ENCODE assay signal across 1 cellular context in the genomic region with DNA sequence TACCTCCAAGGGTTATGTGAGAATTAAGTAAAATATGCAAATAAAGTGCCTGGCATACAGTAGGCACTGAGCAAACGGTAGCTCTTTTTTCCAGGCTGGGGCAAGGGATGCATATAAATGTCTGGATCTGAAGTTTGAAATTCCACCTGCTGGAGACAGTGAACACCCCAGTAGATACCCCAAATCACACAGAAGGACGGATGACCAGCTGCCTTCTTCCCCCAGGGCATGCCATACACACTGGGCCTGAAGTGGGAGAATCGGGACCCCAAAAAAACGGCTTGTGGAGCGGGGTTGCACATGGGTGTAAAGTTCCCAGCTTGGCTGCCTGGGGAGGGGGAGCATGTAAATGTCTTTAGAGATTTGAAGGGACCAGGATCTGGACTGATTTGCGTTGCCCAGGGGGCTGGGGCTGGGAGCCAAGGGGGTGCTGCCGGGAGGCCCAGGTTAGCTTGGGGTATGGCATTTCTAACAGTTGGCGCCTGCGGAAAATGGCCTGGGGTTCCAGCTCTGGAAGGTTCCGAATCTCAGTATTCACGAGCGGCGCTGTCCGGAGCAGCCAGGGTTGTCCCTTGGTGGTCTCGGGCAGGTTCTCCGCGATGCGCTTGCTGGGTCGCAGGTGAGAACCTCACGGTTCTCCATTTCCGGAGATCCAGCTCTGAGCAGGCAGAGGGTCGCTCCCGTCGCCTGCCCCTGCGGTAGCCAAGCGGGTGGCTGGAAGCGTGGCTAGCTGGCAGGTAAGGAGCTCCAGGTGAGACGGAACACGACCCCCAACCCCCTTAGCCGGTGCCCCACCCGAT.
A peak's percentile ranks its signal among the peaks of the same experiment; 100 is the strongest.
TF ChIP-seq lines count a peak whose summit lies in the region.

No MANE protein-coding gene starts in this region.

TF ChIP-seq in GM23338, 12 proteins besides CTCF, POLR2A, EP300 and RAD21:
- TF ChIP-seq, protein P1, sequence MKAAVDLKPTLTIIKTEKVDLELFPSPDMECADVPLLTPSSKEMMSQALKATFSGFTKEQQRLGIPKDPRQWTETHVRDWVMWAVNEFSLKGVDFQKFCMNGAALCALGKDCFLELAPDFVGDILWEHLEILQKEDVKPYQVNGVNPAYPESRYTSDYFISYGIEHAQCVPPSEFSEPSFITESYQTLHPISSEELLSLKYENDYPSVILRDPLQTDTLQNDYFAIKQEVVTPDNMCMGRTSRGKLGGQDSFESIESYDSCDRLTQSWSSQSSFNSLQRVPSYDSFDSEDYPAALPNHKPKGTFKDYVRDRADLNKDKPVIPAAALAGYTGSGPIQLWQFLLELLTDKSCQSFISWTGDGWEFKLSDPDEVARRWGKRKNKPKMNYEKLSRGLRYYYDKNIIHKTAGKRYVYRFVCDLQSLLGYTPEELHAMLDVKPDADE (IDR thresholded peaks at IDR 0.05): no peak
- TF ChIP-seq, protein P2, sequence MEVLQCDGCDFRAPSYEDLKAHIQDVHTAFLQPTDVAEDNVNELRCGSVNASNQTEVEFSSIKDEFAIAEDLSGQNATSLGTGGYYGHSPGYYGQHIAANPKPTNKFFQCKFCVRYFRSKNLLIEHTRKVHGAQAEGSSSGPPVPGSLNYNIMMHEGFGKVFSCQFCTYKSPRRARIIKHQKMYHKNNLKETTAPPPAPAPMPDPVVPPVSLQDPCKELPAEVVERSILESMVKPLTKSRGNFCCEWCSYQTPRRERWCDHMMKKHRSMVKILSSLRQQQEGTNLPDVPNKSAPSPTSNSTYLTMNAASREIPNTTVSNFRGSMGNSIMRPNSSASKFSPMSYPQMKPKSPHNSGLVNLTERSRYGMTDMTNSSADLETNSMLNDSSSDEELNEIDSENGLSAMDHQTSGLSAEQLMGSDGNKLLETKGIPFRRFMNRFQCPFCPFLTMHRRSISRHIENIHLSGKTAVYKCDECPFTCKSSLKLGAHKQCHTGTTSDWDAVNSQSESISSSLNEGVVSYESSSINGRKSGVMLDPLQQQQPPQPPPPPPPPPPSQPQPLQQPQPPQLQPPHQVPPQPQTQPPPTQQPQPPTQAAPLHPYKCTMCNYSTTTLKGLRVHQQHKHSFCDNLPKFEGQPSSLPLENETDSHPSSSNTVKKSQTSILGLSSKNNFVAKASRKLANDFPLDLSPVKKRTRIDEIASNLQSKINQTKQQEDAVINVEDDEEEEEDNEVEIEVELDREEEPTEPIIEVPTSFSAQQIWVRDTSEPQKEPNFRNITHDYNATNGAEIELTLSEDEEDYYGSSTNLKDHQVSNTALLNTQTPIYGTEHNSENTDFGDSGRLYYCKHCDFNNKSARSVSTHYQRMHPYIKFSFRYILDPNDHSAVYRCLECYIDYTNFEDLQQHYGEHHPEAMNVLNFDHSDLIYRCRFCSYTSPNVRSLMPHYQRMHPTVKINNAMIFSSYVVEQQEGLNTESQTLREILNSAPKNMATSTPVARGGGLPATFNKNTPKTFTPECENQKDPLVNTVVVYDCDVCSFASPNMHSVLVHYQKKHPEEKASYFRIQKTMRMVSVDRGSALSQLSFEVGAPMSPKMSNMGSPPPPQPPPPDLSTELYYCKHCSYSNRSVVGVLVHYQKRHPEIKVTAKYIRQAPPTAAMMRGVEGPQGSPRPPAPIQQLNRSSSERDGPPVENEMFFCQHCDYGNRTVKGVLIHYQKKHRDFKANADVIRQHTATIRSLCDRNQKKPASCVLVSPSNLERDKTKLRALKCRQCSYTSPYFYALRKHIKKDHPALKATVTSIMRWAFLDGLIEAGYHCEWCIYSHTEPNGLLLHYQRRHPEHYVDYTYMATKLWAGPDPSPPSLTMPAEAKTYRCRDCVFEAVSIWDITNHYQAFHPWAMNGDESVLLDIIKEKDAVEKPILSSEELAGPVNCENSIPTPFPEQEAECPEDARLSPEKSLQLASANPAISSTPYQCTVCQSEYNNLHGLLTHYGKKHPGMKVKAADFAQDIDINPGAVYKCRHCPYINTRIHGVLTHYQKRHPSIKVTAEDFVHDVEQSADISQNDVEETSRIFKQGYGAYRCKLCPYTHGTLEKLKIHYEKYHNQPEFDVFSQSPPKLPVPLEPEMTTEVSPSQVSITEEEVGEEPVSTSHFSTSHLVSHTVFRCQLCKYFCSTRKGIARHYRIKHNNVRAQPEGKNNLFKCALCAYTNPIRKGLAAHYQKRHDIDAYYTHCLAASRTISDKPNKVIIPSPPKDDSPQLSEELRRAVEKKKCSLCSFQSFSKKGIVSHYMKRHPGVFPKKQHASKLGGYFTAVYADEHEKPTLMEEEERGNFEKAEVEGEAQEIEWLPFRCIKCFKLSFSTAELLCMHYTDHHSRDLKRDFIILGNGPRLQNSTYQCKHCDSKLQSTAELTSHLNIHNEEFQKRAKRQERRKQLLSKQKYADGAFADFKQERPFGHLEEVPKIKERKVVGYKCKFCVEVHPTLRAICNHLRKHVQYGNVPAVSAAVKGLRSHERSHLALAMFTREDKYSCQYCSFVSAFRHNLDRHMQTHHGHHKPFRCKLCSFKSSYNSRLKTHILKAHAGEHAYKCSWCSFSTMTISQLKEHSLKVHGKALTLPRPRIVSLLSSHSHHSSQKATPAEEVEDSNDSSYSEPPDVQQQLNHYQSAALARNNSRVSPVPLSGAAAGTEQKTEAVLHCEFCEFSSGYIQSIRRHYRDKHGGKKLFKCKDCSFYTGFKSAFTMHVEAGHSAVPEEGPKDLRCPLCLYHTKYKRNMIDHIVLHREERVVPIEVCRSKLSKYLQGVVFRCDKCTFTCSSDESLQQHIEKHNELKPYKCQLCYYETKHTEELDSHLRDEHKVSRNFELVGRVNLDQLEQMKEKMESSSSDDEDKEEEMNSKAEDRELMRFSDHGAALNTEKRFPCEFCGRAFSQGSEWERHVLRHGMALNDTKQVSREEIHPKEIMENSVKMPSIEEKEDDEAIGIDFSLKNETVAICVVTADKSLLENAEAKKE (CRISPR knock-in tag; IDR thresholded peaks at IDR 0.05): no peak
- peak; percentile 92 for TF ChIP-seq EZH2 (IDR thresholded peaks at IDR 0.05; ENCODE audit: low read depth, unreplicated experiment)
- TF ChIP-seq CREB1 (CRISPR knock-in tag; IDR thresholded peaks at IDR 0.05; ENCODE audit: low read depth): no peak
- TF ChIP-seq POLR2AphosphoS5 (IDR thresholded peaks at IDR 0.05; ENCODE audit: low read depth): no peak
- no peak for TF ChIP-seq NANOG (IDR thresholded peaks at IDR 0.05; ENCODE audit: borderline replicate concordance)
- no peak for TF ChIP-seq ZNF114 (CRISPR knock-in tag; IDR thresholded peaks at IDR 0.05)
- TF ChIP-seq EZH2phosphoT487 (IDR thresholded peaks at IDR 0.05; ENCODE audit: unreplicated experiment): peak; percentile 27
